Comparison of ENCODE assay signal across 8 cellular contexts in genomic region chr14:58166005-58166983, GRCh38. TPM values are rescaled to one million over a fixed set of nuclear protein-coding genes. Genes with fewer than 3 reads are reported as not detected.
DNase-seq lines count a peak whose midpoint lies in the region; ATAC-seq and TF ChIP-seq lines count a peak whose summit lies in the region.

No MANE protein-coding gene starts in this region.

- H3K4me3 ChIP-seq in coronary artery, result no peak overlapping the region
- no peak overlapping the region for H3K4me3 ChIP-seq in lower leg skin (ENCODE audit: low read depth, poor library complexity, severe bottlenecking)

- 30 to 32% methylated on average over 10 of the region's 10 CpGs for WGBS in lower leg skin, 2 donors

- peaks cover 9% of the 10 kb centered on the region for H3K27me3 Mint-ChIP-seq in activated CD4-positive, alpha-beta T cell treated with anti-CD3 and anti-CD28 coated beads, Interleukin-2, amount 10 ng/mL, durations not matched to agents 7 days and 5 days

- no peaks in the 10 kb centered on the region for H3K36me3 Mint-ChIP-seq in activated CD4-positive, alpha-beta T cell treated with anti-CD3 and anti-CD28 coated beads, Interleukin-2, amount 10 ng/mL, durations not matched to agents 7 days and 5 days (ENCODE audit: low read depth)

- no peaks in the 10 kb centered on the region for H3K9me3 Mint-ChIP-seq in activated CD4-positive, alpha-beta T cell treated with anti-CD3 and anti-CD28 coated beads, Interleukin-2, amount 10 ng/mL, durations not matched to agents 7 days and 5 days

- H3K4me3 Mint-ChIP-seq in activated CD4-positive, alpha-beta T cell treated with anti-CD3 and anti-CD28 coated beads, Interleukin-2, amount 10 ng/mL, durations not matched to agents 7 days and 5 days, result no peak overlapping the region

- H3K4me1 Mint-ChIP-seq in activated CD4-positive, alpha-beta T cell treated with anti-CD3 and anti-CD28 coated beads, Interleukin-2, amount 10 ng/mL, durations not matched to agents 7 days and 5 days, result peaks cover 6% of the 10 kb centered on the region

- TF ChIP-seq POLR2A in lower leg skin (IDR thresholded peaks at IDR 0.05), result no peak

- CTCF ChIA-PET in activated CD4-positive, alpha-beta T cell treated with anti-CD3 and anti-CD28 coated beads, Interleukin-2, amount 10 ng/mL, durations not matched to agents 7 days and 5 days (lab: Charles Lee), result no interaction called here

- intact Hi-C loops in lower leg skin (cut with DNase I; ENCODE audit: low total_unique reads), result loop anchor here (5.0 kb wide), 1 partner anchor 59 kb away; no protein-coding TSS in a partner anchor

- peak; percentile 72 for ATAC-seq in HG03354 (IDR thresholded peaks at IDR 0.05; ENCODE audit: poor library complexity, severe bottlenecking, unreplicated experiment)
- no peak for ATAC-seq in HG03439 (IDR thresholded peaks at IDR 0.05; ENCODE audit: unreplicated experiment)

- no peak overlapping the region for H3K27ac ChIP-seq in coronary artery

- H3K27ac Mint-ChIP-seq in activated CD4-positive, alpha-beta T cell treated with anti-CD3 and anti-CD28 coated beads, Interleukin-2, amount 10 ng/mL, durations not matched to agents 7 days and 5 days, result no peak overlapping the region

- DNase-seq in EH (ENCODE audit: low read depth), result peak; percentile 85
- DNase-seq in NCI-H526 (lab: John Stamatoyannopoulos, UW), result peak; percentile 41 to 92
- DNase-seq in activated CD4-positive, alpha-beta T cell treated with anti-CD3 and anti-CD28 coated beads, Interleukin-2, amount 10 ng/mL, durations not matched to agents 7 days and 5 days, result peak; percentile 75
- DNase-seq in coronary artery (ENCODE audit: low spot score), result peak; percentile 75
- DNase-seq in lower leg skin (ENCODE audit: low spot score in 2 of 2), result peak; percentile 79 to 97
- DNase-seq in stimulated activated CD4-positive, alpha-beta T cell treated with anti-CD3 and anti-CD28 coated beads, TNF-alpha, amount 100 ng/mL, for 48 hours (ENCODE audit: low read depth in 3 of 3), result peak; percentile 56 to 71 (median 66)

- POLR2A ChIA-PET in activated CD4-positive, alpha-beta T cell treated with anti-CD3 and anti-CD28 coated beads, Interleukin-2, amount 10 ng/mL, durations not matched to agents 7 days and 5 days (lab: Charles Lee), result no interaction called here

- TF ChIP-seq CTCF in coronary artery (IDR thresholded peaks at IDR 0.05), result peak; percentile 75
- no peak for TF ChIP-seq CTCF in lower leg skin (IDR thresholded peaks at IDR 0.05)

RNA-seq across cellular contexts. Expression of gene ARMH4, which starts 14.3 kb away (rescaled TPM):
- under 1 TPM in 1 of 2 experiments, not detected in 1; 0.07 TPM for total RNA-seq in activated CD4-positive, alpha-beta T cell treated with anti-CD3 and anti-CD28 coated beads, Interleukin-2, amount 10 ng/mL, durations not matched to agents 7 days and 5 days
- 1 to 10 TPM; 1.8 to 3.6 (median 2.8) TPM for total RNA-seq in lower leg skin

RNA-seq across cellular contexts. Expression of gene ACTR10, which starts 33.7 kb away (rescaled TPM):
- total RNA-seq in activated CD4-positive, alpha-beta T cell treated with anti-CD3 and anti-CD28 coated beads, Interleukin-2, amount 10 ng/mL, durations not matched to agents 7 days and 5 days, result 10 to 100 TPM; 39.2 to 46.3 TPM
- 10 to 100 TPM; 47.2 to 72.0 (median 59.0) TPM for total RNA-seq in lower leg skin
